In the genomic region with DNA sequence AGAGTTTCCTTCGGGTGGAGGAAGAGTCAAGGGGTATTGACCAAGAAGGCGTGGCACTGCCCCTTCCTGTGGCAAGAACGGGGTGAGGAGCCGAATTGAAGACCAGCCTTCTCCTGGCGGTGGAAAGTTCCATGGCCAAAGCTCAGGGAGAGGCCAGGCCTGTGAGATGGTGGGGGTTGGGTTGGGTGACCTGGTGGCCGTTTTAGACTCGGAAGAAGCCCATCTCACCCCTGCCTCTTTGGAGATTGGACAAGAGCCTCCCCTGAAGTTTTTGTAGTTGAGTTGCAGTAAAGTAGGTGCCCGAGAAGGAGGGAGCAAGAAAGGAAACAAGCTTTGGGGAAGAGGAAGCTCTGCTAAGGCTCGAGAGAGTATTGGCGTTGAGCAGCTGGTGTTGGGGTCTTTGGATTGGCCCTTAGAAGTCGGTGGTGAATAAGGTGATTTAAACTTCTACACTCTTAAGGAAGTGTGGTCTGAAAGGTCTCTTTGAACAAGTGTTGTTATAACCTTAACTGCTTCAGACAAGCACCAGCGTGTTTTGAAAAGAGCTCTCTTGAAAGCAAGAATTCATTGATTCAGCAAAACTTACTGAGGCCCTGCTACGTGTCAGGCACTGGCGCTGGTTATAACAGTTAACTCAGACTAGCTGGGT, we compare ENCODE assay signal across 8 cellular contexts. TPM values are rescaled to one million over a fixed set of nuclear protein-coding genes. Genes with fewer than 3 reads are reported as not detected.
DNase-seq lines count a peak whose midpoint lies in the region; ATAC-seq and TF ChIP-seq lines count a peak whose summit lies in the region.

No MANE protein-coding gene starts in this region.

- H3K4me1 ChIP-seq in BLaER1 = peaks cover 56% of the 10 kb centered on the region
- H3K4me1 ChIP-seq in right lobe of liver = peaks cover 0 to 7% (median 0%) of the 10 kb centered on the region in 4 donors
- peaks cover 0 to 41% (median 8%) of the 10 kb centered on the region in 4 donors for H3K4me1 ChIP-seq in tibial nerve

- BruUV-seq in MCF 10A (replicated peaks; lab: Mats Ljungman, UMichigan) = TSS peak; percentile 67

- H3K27ac ChIP-seq in BLaER1 (peak overlapping the region; percentile 90), right lobe of liver (peak overlapping the region; percentile 33 to 77 (median 37)), tibial nerve (peak overlapping the region in 3 of 4 donors; percentile 82 to 93 (median 86))

- H3K4me2 ChIP-seq in BLaER1 = peak overlapping the region; percentile 95

- 63% methylated on average over 14 of the region's 14 CpGs for WGBS in right lobe of liver (ENCODE audit: insufficient coverage, low coverage, low lambda C conversion rate, missing lambda C conversion rate)
- WGBS in tibial nerve, 2 donors = 43 to 51% methylated on average over 14 of the region's 14 CpGs

- TF ChIP-seq POLR2A in right lobe of liver (IDR thresholded peaks at IDR 0.05) = no peak
- no peak for TF ChIP-seq POLR2A in tibial nerve (IDR thresholded peaks at IDR 0.05)

- H3K4me3 ChIP-seq in BLaER1 = peak overlapping the region; percentile 71
- peak overlapping the region; percentile 44 to 52 (median 50) for H3K4me3 ChIP-seq in right lobe of liver
- H3K4me3 ChIP-seq in tibial nerve = peak overlapping the region; percentile 25 to 75 (median 69)

- H4K20me1 ChIP-seq in BLaER1 = peaks cover 50% of the 10 kb centered on the region

- H3K4me1 Mint-ChIP-seq in MCF 10A (ENCODE audit: insufficient read depth, unreplicated experiment) = peaks cover 36% of the 10 kb centered on the region

- POLR2A ChIA-PET in MCF 10A (lab: Yijun Ruan, JAX) = interaction anchor here (0.7 to 5.8 kb wide), 21 partner anchors 11 to 1274 kb away, joined by 3 to 82 read pairs (median 5); a partner anchor contains a TSS

- peak overlapping the region; percentile 80 for H3K9ac ChIP-seq in BLaER1

- peak overlapping the region; percentile 89 for H3K27ac Mint-ChIP-seq in MCF 10A (ENCODE audit: low read depth, unreplicated experiment)

- ATAC-seq in right lobe of liver (peak in 1 of 4 donors; percentile 11), GM21528 (IDR thresholded peaks at IDR 0.05; ENCODE audit: low FRiP score, unreplicated experiment) (no peak)

- TF ChIP-seq EP300 in tibial nerve (IDR thresholded peaks at IDR 0.05) = no peak

- H3K4me3 Mint-ChIP-seq in MCF 10A (ENCODE audit: unreplicated experiment) = peak overlapping the region; percentile 78

- H3K9me3 Mint-ChIP-seq in MCF 10A (ENCODE audit: unreplicated experiment) = no peaks in the 10 kb centered on the region

- H3K9me3 ChIP-seq in BLaER1 (no peaks in the 10 kb centered on the region), right lobe of liver (no peaks in the 10 kb centered on the region), tibial nerve (no peaks in the 10 kb centered on the region)

- peaks cover 5% of the 10 kb centered on the region for H3K36me3 Mint-ChIP-seq in MCF 10A (ENCODE audit: insufficient read depth, unreplicated experiment)

- DNase-seq in LoVo (ENCODE audit: low spot score) = peak; percentile 33
- peak; percentile 54 for DNase-seq in MCF 10A (ENCODE audit: unreplicated experiment)
- no peak for DNase-seq in right lobe of liver
- DNase-seq in tibial nerve (ENCODE audit: low spot score in 2 of 2) = no peak
- DNase-seq in activated CD4-positive, alpha-beta T cell treated with anti-CD3 and anti-CD28 coated beads for 1 hour = no peak
- DNase-seq in stimulated activated naive CD4-positive, alpha-beta T cell treated with Interleukin-2 at 50 U/mL for 16 hours (lab: John Stamatoyannopoulos, UW) = no peak

- H3K27me3 ChIP-seq in BLaER1 (no peaks in the 10 kb centered on the region), right lobe of liver (no peaks in the 10 kb centered on the region), tibial nerve (peaks cover 0 to 7% of the 10 kb centered on the region in 2 donors)

- intact Hi-C loops in MCF 10A (cut with micrococcal nuclease) (no loop called here), right lobe of liver (cut with DNase I) (no loop called here)

- CTCF ChIA-PET in MCF 10A (lab: Yijun Ruan, JAX) = interaction anchor here (0.6 to 2.3 kb wide), 11 partner anchors 17 to 372 kb away, joined by 3 to 28 read pairs (median 3); a partner anchor contains a TSS

- no peaks in the 10 kb centered on the region for H3K27me3 Mint-ChIP-seq in MCF 10A (ENCODE audit: insufficient read depth, unreplicated experiment)

- no peak for TF ChIP-seq CTCF in MCF 10A (IDR thresholded peaks at IDR 0.05; ENCODE audit: unreplicated experiment)
- TF ChIP-seq CTCF in right lobe of liver (IDR thresholded peaks at IDR 0.05) = no peak
- TF ChIP-seq CTCF in tibial nerve (IDR thresholded peaks at IDR 0.05) = no peak

- peaks cover 8% of the 10 kb centered on the region for H3K36me3 ChIP-seq in BLaER1
- H3K36me3 ChIP-seq in right lobe of liver = no peaks in the 10 kb centered on the region
- no peaks in the 10 kb centered on the region for H3K36me3 ChIP-seq in tibial nerve

RNA-seq across cellular contexts. Expression of a gene that starts 1.0 kb away (rescaled TPM):
- total RNA-seq in MCF 10A (2022) = 277 and 333 TPM in 2 replicates
- total RNA-seq in right lobe of liver = 10 to 100 TPM in 1 of 6 experiments, 1 to 10 TPM in 5; 3.5 to 19.1 (median 6.2) TPM
- 10 to 100 TPM; 39.0 to 79.1 (median 45.5) TPM for total RNA-seq in tibial nerve

RNA-seq across cellular contexts. Expression of a gene that starts 9.2 kb away (rescaled TPM):
- not detected in 2 replicates for total RNA-seq in MCF 10A (2022)
- total RNA-seq in right lobe of liver = 1 to 10 TPM; 2.7 to 8.7 (median 6.7) TPM
- 100 to 1,000 TPM in 1 of 4 donors, 10 to 100 TPM in 3; 86.1 to 179 (median 95.3) TPM for total RNA-seq in tibial nerve

RNA-seq across cellular contexts. Expression of a gene that starts 38.7 kb away (rescaled TPM):
- total RNA-seq in MCF 10A (2022) = 343 and 381 TPM in 2 replicates
- 1 to 10 TPM in 1 of 6 experiments, not detected in 5; 1.8 TPM for total RNA-seq in right lobe of liver
- total RNA-seq in tibial nerve = 100 to 1,000 TPM in 3 of 4 donors, 10 to 100 TPM in 1; 76.8 to 627 (median 335) TPM

RNA-seq across cellular contexts. Expression of a gene that starts 41.3 kb away (rescaled TPM):
- total RNA-seq in MCF 10A (2022) (1.0 and 1.2 TPM in 2 replicates), right lobe of liver (not detected), tibial nerve (not detected)

RNA-seq across cellular contexts. Expression of a gene that starts 50.4 kb away (rescaled TPM):
- total RNA-seq in MCF 10A (2022) (49.2 and 60.3 TPM in 2 replicates), right lobe of liver (10 to 100 TPM; 26.3 to 69.7 (median 42.0) TPM), tibial nerve (10 to 100 TPM; 30.8 to 57.3 (median 46.0) TPM)

Comparison
In these comparisons a context has a peak if more than half of its experiments do, and no peak if none do; other contexts are left out.
1. H3K27ac ChIP-seq: peak in every context shown above with its lines; median percentile 90 in BLaER1; 86 in tibial nerve; 37 in right lobe of liver.
2. DNase-seq: peak in LoVo (single experiment) and MCF 10A (single experiment); none in right lobe of liver (0 of 3), tibial nerve (0 of 2), activated CD4-positive, alpha-beta T cell treated with anti-CD3 and anti-CD28 coated beads for 1 hour (single experiment) and stimulated activated naive CD4-positive, alpha-beta T cell treated with Interleukin-2 at 50 U/mL for 16 hours (single experiment).
3. RNA of a gene that starts 9.2 kb away (total RNA-seq): 86.1 to 179 TPM in tibial nerve; 2.7 to 8.7 TPM in right lobe of liver and not detected in MCF 10A; every median in the first group is over 4 times any median in the second.
4. RNA of a gene that starts 38.7 kb away (total RNA-seq): 76.8 to 627 TPM in tibial nerve and 343 to 381 TPM in MCF 10A; 1.8 TPM in right lobe of liver; every median in the first group is over 10 times any median in the second.
5. Peak in every context shown above with its lines, with median percentiles within 50 percentile points of each other: H3K4me3 ChIP-seq.